24 cellular contexts compared by ENCODE assay signal in the genomic region with DNA sequence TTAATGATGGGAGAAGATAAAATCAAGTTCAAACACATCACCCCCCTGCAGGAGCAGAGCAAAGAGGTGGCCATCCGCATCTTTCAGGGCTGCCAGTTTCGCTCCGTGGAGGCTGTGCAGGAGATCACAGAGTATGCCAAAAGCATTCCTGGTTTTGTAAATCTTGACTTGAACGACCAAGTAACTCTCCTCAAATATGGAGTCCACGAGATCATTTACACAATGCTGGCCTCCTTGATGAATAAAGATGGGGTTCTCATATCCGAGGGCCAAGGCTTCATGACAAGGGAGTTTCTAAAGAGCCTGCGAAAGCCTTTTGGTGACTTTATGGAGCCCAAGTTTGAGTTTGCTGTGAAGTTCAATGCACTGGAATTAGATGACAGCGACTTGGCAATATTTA.
"Had no signal": no experiment of that assay in that cellular context is flagged by ENCODE, and none has a peak within 500 bp of the region (broad histone marks: within the 10 kb centered on the region; RNA-seq: fewer than 3 reads in every experiment).

No MANE protein-coding gene starts in this region.

- H3K27me3 Mint-ChIP-seq: dendritic cell treated with granulocyte-macrophage colony-stimulating factor and Interleukin-4, amounts not matched to agents 40 ng/mL and 50 ng/mL, for 4 days had no signal

- H3K36me3 Mint-ChIP-seq: immature natural killer cell, mesothelial cell of epicardium had no signal

- H3K9me3 ChIP-seq: colonic mucosa, gastroesophageal sphincter, heart left ventricle, left lung, lower lobe of right lung, mucosa of descending colon had no signal

- H3K4me3 ChIP-seq: colonic mucosa, gastroesophageal sphincter, heart left ventricle, hepatocyte, left lung, lower lobe of right lung, mucosa of descending colon had no signal

- H3K9me3 Mint-ChIP-seq: dendritic cell treated with granulocyte-macrophage colony-stimulating factor and Interleukin-4, amounts not matched to agents 40 ng/mL and 50 ng/mL, for 4 days; effector memory CD8-positive, alpha-beta T cell; endodermal cell; immature natural killer cell; mesothelial cell of epicardium had no signal

- H3K27me3 ChIP-seq: colonic mucosa, heart left ventricle, hepatocyte, left lung had no signal

- H3K4me2 ChIP-seq: hepatocyte had no signal

- H3K79me2 ChIP-seq: hepatocyte had no signal

- H3K4me1 ChIP-seq: colonic mucosa, foreskin keratinocyte, gastroesophageal sphincter had no signal

- DNase-seq: colonic mucosa; cortex of kidney; effector CD8-positive, alpha-beta T cell; effector memory CD8-positive, alpha-beta T cell; endodermal cell; erythroblast; foreskin keratinocyte; heart left ventricle; hypothalamus; immature natural killer cell; islet precursor cell; kidney; kidney glomerular epithelial cell; left lung; left ventricle myocardium superior; lower lobe of right lung; mesenchymal stem cell; mucosa of descending colon had no signal

- H3K4me3 Mint-ChIP-seq: dendritic cell treated with granulocyte-macrophage colony-stimulating factor and Interleukin-4, amounts not matched to agents 40 ng/mL and 50 ng/mL, for 4 days; effector memory CD8-positive, alpha-beta T cell; endodermal cell; immature natural killer cell; mesothelial cell of epicardium had no signal

- H2AFZ ChIP-seq: hepatocyte had no signal

- H3K27ac Mint-ChIP-seq: dendritic cell treated with granulocyte-macrophage colony-stimulating factor and Interleukin-4, amounts not matched to agents 40 ng/mL and 50 ng/mL, for 4 days; effector memory CD8-positive, alpha-beta T cell; endodermal cell; immature natural killer cell had no signal

- H3K4me1 Mint-ChIP-seq: endodermal cell, immature natural killer cell had no signal

- ATAC-seq: effector memory CD8-positive, alpha-beta T cell; esophagus mucosa; foreskin keratinocyte; gastroesophageal sphincter; heart left ventricle; left lung; left ventricle myocardium superior; lower lobe of right lung; mucosa of descending colon had no signal

- H3K27ac ChIP-seq: colonic mucosa, epithelial cell of prostate, foreskin keratinocyte, gastroesophageal sphincter, heart left ventricle, hepatocyte, left lung had no signal

- H3K36me3 ChIP-seq: colonic mucosa, gastroesophageal sphincter, left lung, lower lobe of right lung had no signal
